Comparison of ENCODE assay signal across 29 cellular contexts in the genomic region with DNA sequence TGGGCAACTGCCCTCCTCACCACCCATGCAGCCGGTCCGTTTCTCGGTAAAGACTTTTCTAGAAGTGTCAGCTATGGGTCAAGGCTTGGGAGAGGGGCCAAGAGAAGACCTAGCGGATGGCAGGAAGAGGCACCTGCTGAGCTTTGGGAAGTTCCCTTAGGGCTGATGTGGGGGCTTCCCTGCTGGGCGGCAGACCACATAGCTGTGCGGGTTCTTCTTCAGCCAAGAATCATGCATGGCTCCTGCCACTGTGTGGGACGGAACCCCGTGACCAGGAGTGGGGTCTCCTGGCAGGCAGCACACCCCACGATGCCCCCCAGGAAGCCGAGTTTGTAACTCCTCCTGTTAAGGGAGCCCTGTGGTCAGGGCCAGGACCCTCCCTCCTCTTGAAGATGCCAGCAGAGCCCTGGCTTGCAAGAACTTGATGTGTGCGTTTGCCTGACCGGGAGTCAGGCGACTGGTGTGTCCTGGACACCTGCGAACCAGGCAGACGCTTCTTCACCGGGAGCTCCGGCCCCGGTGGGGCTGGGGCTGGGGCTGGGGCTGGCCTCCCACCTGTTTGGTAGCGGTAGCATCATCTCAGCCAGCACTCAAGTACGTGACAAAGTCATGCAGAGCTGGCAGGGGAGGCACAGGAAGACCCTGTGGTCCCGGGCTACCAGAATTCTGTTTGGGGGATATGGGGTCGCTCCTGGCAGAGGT.
"Had no signal": no experiment of that assay in that cellular context is flagged by ENCODE, and none has a peak within 500 bp of the region (broad histone marks: within the 10 kb centered on the region; RNA-seq: fewer than 3 reads in every experiment).

No MANE protein-coding gene starts in this region.

- H3K27me3 ChIP-seq: colonic mucosa, gastrocnemius medialis, heart left ventricle, hepatocyte, left lung, ovary, sigmoid colon, tibial nerve, upper lobe of left lung, uterus had no signal

- H3K27ac ChIP-seq: colonic mucosa, epithelial cell of prostate, gastrocnemius medialis, heart left ventricle, hepatocyte, left lung, ovary, psoas muscle, sigmoid colon, thoracic aorta, tibial nerve, upper lobe of left lung, uterus had no signal

- H3K36me3 Mint-ChIP-seq: naive thymus-derived CD8-positive, alpha-beta T cell; stimulated activated naive B cell treated with anti-CD40 and anti-IgM and Interleukin-4, amounts not matched to agents 10 μg/mL and 1 μg/mL and 100 μg/mL, for 72 hours had no signal

- H3K27ac Mint-ChIP-seq: dendritic cell treated with granulocyte-macrophage colony-stimulating factor and Interleukin-4, amounts not matched to agents 40 ng/mL and 50 ng/mL, for 4 days; endodermal cell; naive thymus-derived CD8-positive, alpha-beta T cell; nephron progenitor cell; stimulated activated naive B cell treated with anti-CD40 and anti-IgM and Interleukin-4, amounts not matched to agents 10 μg/mL and 1 μg/mL and 100 μg/mL, for 72 hours; stimulated activated naive CD8-positive, alpha-beta T cell treated with anti-CD3 and anti-CD28 coated beads, Interleukin-15, Interleukin-2, amounts not matched to agents 100 ng/mL and 50 ng/mL, for 24 hours had no signal

- H3K4me2 ChIP-seq: hepatocyte had no signal

- H3K9me3 ChIP-seq: colonic mucosa, gastrocnemius medialis, heart left ventricle, left lung, ovary, psoas muscle, sigmoid colon, thoracic aorta, tibial nerve, upper lobe of left lung, uterus had no signal

- H3K4me3 ChIP-seq: colonic mucosa, gastrocnemius medialis, heart left ventricle, hepatocyte, left lung, ovary, psoas muscle, sigmoid colon, thoracic aorta, tibial nerve, upper lobe of left lung, uterus had no signal

- H3K36me3 ChIP-seq: colonic mucosa, gastrocnemius medialis, heart left ventricle, left lung, ovary, sigmoid colon, thoracic aorta, tibial nerve, upper lobe of left lung, uterus had no signal

- ATAC-seq: esophagus mucosa; gastrocnemius medialis; heart left ventricle; left lung; naive thymus-derived CD8-positive, alpha-beta T cell; psoas muscle; right cardiac atrium; stimulated activated naive B cell treated with anti-CD40 and anti-IgM and Interleukin-4, amounts not matched to agents 10 μg/mL and 1 μg/mL and 100 μg/mL, for 72 hours had no signal

- H3K9me3 Mint-ChIP-seq: dendritic cell treated with granulocyte-macrophage colony-stimulating factor and Interleukin-4, amounts not matched to agents 40 ng/mL and 50 ng/mL, for 4 days; endodermal cell; naive thymus-derived CD8-positive, alpha-beta T cell; stimulated activated naive CD8-positive, alpha-beta T cell treated with anti-CD3 and anti-CD28 coated beads, Interleukin-15, Interleukin-2, amounts not matched to agents 100 ng/mL and 50 ng/mL, for 24 hours had no signal

- DNase-seq: colonic mucosa; effector CD8-positive, alpha-beta T cell; endodermal cell; foreskin fibroblast; gastrocnemius medialis; heart left ventricle; kidney; mesendoderm; midbrain; naive thymus-derived CD8-positive, alpha-beta T cell; nephron progenitor cell; occipital lobe; ovary; posterior cingulate gyrus; psoas muscle; sigmoid colon; stimulated activated CD4-positive, alpha-beta T cell treated with anti-CD3 and anti-CD28 coated beads, Interleukin-4, amount 100 ng/mL, for 4 hours; stimulated activated naive B cell treated with anti-CD40 and anti-IgM and Interleukin-4, amounts not matched to agents 10 μg/mL and 1 μg/mL and 100 μg/mL, for 72 hours; uterus had no signal

- FAIRE-seq: kidney had no signal

- H2AFZ ChIP-seq: hepatocyte had no signal

- H3K4me3 Mint-ChIP-seq: dendritic cell treated with granulocyte-macrophage colony-stimulating factor and Interleukin-4, amounts not matched to agents 40 ng/mL and 50 ng/mL, for 4 days; endodermal cell; naive thymus-derived CD8-positive, alpha-beta T cell; nephron progenitor cell; stimulated activated naive B cell treated with anti-CD40 and anti-IgM and Interleukin-4, amounts not matched to agents 10 μg/mL and 1 μg/mL and 100 μg/mL, for 72 hours; stimulated activated naive CD8-positive, alpha-beta T cell treated with anti-CD3 and anti-CD28 coated beads, Interleukin-15, Interleukin-2, amounts not matched to agents 100 ng/mL and 50 ng/mL, for 24 hours had no signal
